In genomic region chr22:36548606-36549005, GRCh38 we compare ENCODE assay signal across 24 cellular contexts. TPM values are rescaled to one million over a fixed set of nuclear protein-coding genes. Genes with fewer than 3 reads are reported as not detected.
DNase-seq lines count a peak whose midpoint lies in the region; ATAC-seq and TF ChIP-seq lines count a peak whose summit lies in the region.
"Had no signal": no experiment of that assay in that cellular context is flagged by ENCODE, and none has a peak within 500 bp of the region (broad histone marks: within the 10 kb centered on the region; RNA-seq: fewer than 3 reads in every experiment).

No MANE protein-coding gene starts in this region.

- H3K36me3 ChIP-seq in Panc1 (ENCODE audit: control insufficient read depth, insufficient read depth, low read length) (no peaks in the 10 kb centered on the region), neuronal stem cell (replicated peaks in 1 of 2; ENCODE audit: control insufficient read depth in 2 of 2, insufficient read depth in 2 of 2, low read length in 2 of 2) (no peaks in the 10 kb centered on the region)
- H3K36me3 ChIP-seq: ascending aorta, prostate gland had no signal

- peak overlapping the region; percentile 52 for H2BK120ac ChIP-seq in neuronal stem cell (ENCODE audit: low read depth, low read length)

- H3K79me1 ChIP-seq in neuronal stem cell (ENCODE audit: low read depth, low read length), result no peaks in the 10 kb centered on the region

- peak overlapping the region; percentile 90 for H2AFZ ChIP-seq in neuronal stem cell (ENCODE audit: low read length)
- H2AFZ ChIP-seq: hepatocyte had no signal

- no peak overlapping the region for H2BK12ac ChIP-seq in neuronal stem cell (ENCODE audit: low read length)

- H2BK15ac ChIP-seq in neuronal stem cell (ENCODE audit: low read length), result peak overlapping the region; percentile 62

- H2BK5ac ChIP-seq in neuronal stem cell (ENCODE audit: low read length), result no peak overlapping the region

- no peak overlapping the region for H3K4me2 ChIP-seq in neuronal stem cell (ENCODE audit: insufficient read depth, low read length, poor library complexity, severe bottlenecking)
- H3K4me2 ChIP-seq: hepatocyte, smooth muscle cell had no signal

- no peak overlapping the region for H2AK5ac ChIP-seq in neuronal stem cell (ENCODE audit: low read depth, low read length)

- H3K23ac ChIP-seq in neuronal stem cell (ENCODE audit: low read depth, low read length, poor library complexity), result peak overlapping the region; percentile 13

- peak overlapping the region; percentile 56 for H3K27ac ChIP-seq in Panc1 (ENCODE audit: low read length)
- peak overlapping the region; percentile 12 for H3K27ac ChIP-seq in neuronal stem cell (replicated peaks; ENCODE audit: low read length)
- H3K27ac ChIP-seq: 22Rv1, ascending aorta, hepatocyte, prostate gland had no signal

- H3K14ac ChIP-seq in neuronal stem cell (ENCODE audit: low read length), result no peak overlapping the region

- intact Hi-C loops in Panc1 (cut with micrococcal nuclease; ENCODE audit: unreplicated experiment) (no loop called here), left ventricle myocardium superior (cut with micrococcal nuclease) (loop anchor here (5.0 kb wide), 1 partner anchor 309 kb away; no protein-coding TSS in a partner anchor)

- POLR2A ChIA-PET in Panc1 (lab: Charles Lee), result no interaction called here

- in situ Hi-C loops in Panc1 (cut with HindIII; ENCODE audit: low pct_unique_long_range_greater_than_20kb, low sequenced_read_pairs), result no loop called here

- H3K4ac ChIP-seq in neuronal stem cell (ENCODE audit: low read length), result peak overlapping the region; percentile 42

- ATAC-seq in Panc1 (peak; percentile 16; the same call in 1 of the 2 replicates), left ventricle myocardium superior (peak; percentile 38), HG03039 (IDR thresholded peaks at IDR 0.05; ENCODE audit: unreplicated experiment) (no peak), HG02678 (IDR thresholded peaks at IDR 0.05; ENCODE audit: unreplicated experiment) (no peak), HG02763 (IDR thresholded peaks at IDR 0.05; ENCODE audit: unreplicated experiment) (no peak)

- no peak overlapping the region for H4K8ac ChIP-seq in neuronal stem cell (ENCODE audit: low read depth, low read length)

- peak overlapping the region; percentile 56 for H3K9ac ChIP-seq in neuronal stem cell (ENCODE audit: low read depth, low read length, poor library complexity)

- BruUV-seq in Panc1 (replicated peaks; lab: Mats Ljungman, UMichigan), result no TSS peak

- DNase-seq in DMS53 (lab: John Stamatoyannopoulos, UW), result peak; percentile 1
- DNase-seq in DMS53 treated with DMSO at 0.1 percent for 48 hours (lab: John Stamatoyannopoulos, UW; ENCODE audit: unreplicated experiment), result no peak
- DNase-seq in Panc1 (ENCODE audit: low read depth, low spot score), result no peak
- peak; percentile 53 for DNase-seq in left ventricle myocardium superior
- DNase-seq in neuronal stem cell (ENCODE audit: low spot score), result no peak
- DNase-seq: activated B cell treated with CpG ODN at 0.5 μM for 24 hours; activated CD4-positive, alpha-beta memory T cell treated with anti-CD3 and anti-CD28 coated beads, Interleukin-2, amount 10 ng/mL, durations not matched to agents 7 days and 5 days; AML-193; kidney; MM.1S; NCI-H1694; NCI-H510A treated with DMSO at 0.1 percent for 48 hours; nephron progenitor cell; SHP77 treated with DMSO at 0.1 percent for 48 hours; stimulated activated CD4-positive, alpha-beta T cell treated with anti-CD3 and anti-CD28 coated beads, Interleukin-4, amount 100 ng/mL, for 1 hour; T-helper 2 cell had no signal

- H4K91ac ChIP-seq in neuronal stem cell (ENCODE audit: low read depth, low read length, poor library complexity), result no peak overlapping the region

- peak overlapping the region; percentile 73 for H3K18ac ChIP-seq in neuronal stem cell (ENCODE audit: low read length)

- H3K27me3 ChIP-seq in Panc1 (ENCODE audit: control insufficient read depth, insufficient read depth, low read length) (no peaks in the 10 kb centered on the region), neuronal stem cell (ENCODE audit: control insufficient read depth in 3 of 3, insufficient read depth in 3 of 3, low read depth in 1 of 3, low read length in 3 of 3) (no peaks in the 10 kb centered on the region)
- H3K27me3 ChIP-seq: ascending aorta had no signal

- peaks cover 24% of the 10 kb centered on the region for H3K4me1 ChIP-seq in Panc1 (ENCODE audit: control insufficient read depth, insufficient read depth, low read length)
- peaks cover 5 to 16% of the 10 kb centered on the region in 2 donors for H3K4me1 ChIP-seq in neuronal stem cell (ENCODE audit: control insufficient read depth in 2 of 2, insufficient read depth in 1 of 2, low read depth in 1 of 2, low read length in 2 of 2)
- H3K4me1 ChIP-seq: ascending aorta, prostate gland had no signal

- CTCF ChIA-PET in Panc1 (lab: Charles Lee), result no interaction called here

- no peak for TF ChIP-seq CTCF in Panc1 (IDR thresholded peaks at IDR 0.05)

- H3K4me3 ChIP-seq in Panc1 (ENCODE audit: low read depth in 2 of 2, low read length in 2 of 2) (no peak overlapping the region), neuronal stem cell (ENCODE audit: low read length in 2 of 2) (no peak overlapping the region)
- H3K4me3 ChIP-seq: ascending aorta, hepatocyte, prostate gland, smooth muscle cell had no signal

- H3K9me3 ChIP-seq in Panc1 (ENCODE audit: control insufficient read depth, insufficient read depth, low read depth, low read length) (no peaks in the 10 kb centered on the region), neuronal stem cell (replicated peaks in 1 of 2; ENCODE audit: control insufficient read depth in 2 of 2, insufficient read depth in 1 of 2, low read depth in 1 of 2, low read length in 2 of 2) (no peaks in the 10 kb centered on the region)
- H3K9me3 ChIP-seq: ascending aorta, prostate gland had no signal

- no CpG with 5 or more reads among the region's 14 CpGs for WGBS in neuronal stem cell (ENCODE audit: extremely low coverage in 2 of 2, insufficient read length in 2 of 2, insufficient replicate concordance in 1 of 2), 2 donors

RNA-seq across cellular contexts. Expression of gene EIF3D, which starts 19.6 kb away (rescaled TPM):
- total RNA-seq in Panc1 (2021; ENCODE audit: unreplicated experiment) (151 TPM), left ventricle myocardium superior (76.1 TPM)
- polyA plus RNA-seq in Panc1 (2012; ENCODE audit: insufficient read length), result 257 TPM
- 145 TPM for polyA plus RNA-seq in neuronal stem cell (2013, experiment 1 of 2)
- polyA plus RNA-seq in neuronal stem cell (2013, experiment 2 of 2), result 142 TPM

RNA-seq across cellular contexts. Expression of gene FOXRED2, which starts 41.8 kb away (rescaled TPM):
- 37.7 TPM for total RNA-seq in Panc1 (2021; ENCODE audit: unreplicated experiment)
- 24.4 TPM for polyA plus RNA-seq in Panc1 (2012; ENCODE audit: insufficient read length)
- 13.5 TPM for total RNA-seq in left ventricle myocardium superior
- 10.2 TPM for polyA plus RNA-seq in neuronal stem cell (2013, experiment 1 of 2)
- polyA plus RNA-seq in neuronal stem cell (2013, experiment 2 of 2), result 10.4 TPM

Comparison
In these comparisons a context has a peak if more than half of its experiments do, and no peak if none do; other contexts are left out.
1. DNase-seq: peak in DMS53 (single experiment) and left ventricle myocardium superior (single experiment); none in DMS53 treated with DMSO at 0.1 percent for 48 hours (single experiment), Panc1 (single experiment) and neuronal stem cell (single experiment).
2. ATAC-seq: peak in Panc1 (single experiment) and left ventricle myocardium superior (single experiment); none in HG03039 (single experiment), HG02678 (single experiment) and HG02763 (single experiment).